8 cellular contexts compared by ENCODE assay signal in genomic region chr11:66429983-66430602, GRCh38. TPM values are rescaled to one million over a fixed set of nuclear protein-coding genes. Genes with fewer than 3 reads are reported as not detected.
DNase-seq lines count a peak whose midpoint lies in the region; ATAC-seq and TF ChIP-seq lines count a peak whose summit lies in the region.

No MANE protein-coding gene starts in this region.

- peak; percentile 78 for DNase-seq in ELR (ENCODE audit: low read depth)
- DNase-seq in NCI-H1105 (lab: John Stamatoyannopoulos, UW) = peak; percentile 71
- DNase-seq in T-cell = peak; percentile 14 to 70 (median 59)
- DNase-seq in adrenal gland = peak; percentile 68 to 92 (median 86)
- peak; percentile 82 for DNase-seq in left ventricle myocardium superior
- DNase-seq in sigmoid colon = peak; percentile 90
- no peak for DNase-seq in GOT3 (lab: John Stamatoyannopoulos, UW)

- peaks cover 14% of the 10 kb centered on the region for H3K36me3 Mint-ChIP-seq in T-cell

- intact Hi-C loops in adrenal gland (cut with DNase I) = loop anchor here in 1 of 2 donors (2.0 kb wide), 1 partner anchor 21 kb away; no protein-coding TSS in a partner anchor
- intact Hi-C loops in left ventricle myocardium superior (cut with micrococcal nuclease) = no loop called here
- intact Hi-C loops in sigmoid colon (cut with DNase I) = loop anchor here (1.0 kb wide), 1 partner anchor 22 kb away; no protein-coding TSS in a partner anchor

- no peak for TF ChIP-seq POLR2A in adrenal gland (IDR thresholded peaks at IDR 0.05)
- no peak for TF ChIP-seq POLR2A in sigmoid colon (IDR thresholded peaks at IDR 0.05)

- H3K4me1 ChIP-seq in adrenal gland (replicated peaks in 1 of 2) (no peaks in the 10 kb centered on the region), sigmoid colon (no peaks in the 10 kb centered on the region)

- H3K27me3 Mint-ChIP-seq in T-cell = no peaks in the 10 kb centered on the region

- H3K27ac Mint-ChIP-seq in T-cell = no peak overlapping the region

- H3K4me3 ChIP-seq in adrenal gland = no peak overlapping the region
- no peak overlapping the region for H3K4me3 ChIP-seq in sigmoid colon

- H3K36me3 ChIP-seq in adrenal gland (replicated peaks in 1 of 2) = peaks cover 0 to 2% of the 10 kb centered on the region in 2 donors
- peaks cover 8 to 42% (median 15%) of the 10 kb centered on the region in 4 donors for H3K36me3 ChIP-seq in sigmoid colon

- H3K27me3 ChIP-seq in adrenal gland (peaks cover 4% of the 10 kb centered on the region), sigmoid colon (no peaks in the 10 kb centered on the region)

- H3K27ac ChIP-seq in adrenal gland (no peak overlapping the region), sigmoid colon (no peak overlapping the region)

- peaks cover 0 to 2% (median 0%) of the 10 kb centered on the region in 3 donors for H3K4me1 Mint-ChIP-seq in T-cell

- peak; percentile 79 to 91 (median 85) for TF ChIP-seq CTCF in adrenal gland (IDR thresholded peaks at IDR 0.05)
- peak; percentile 76 to 81 (median 80) for TF ChIP-seq CTCF in sigmoid colon (IDR thresholded peaks at IDR 0.05)

- H3K4me3 Mint-ChIP-seq in T-cell = no peak overlapping the region

- WGBS in adrenal gland, 4 donors = 23 to 29% (median 25%) methylated on average over 9 of the region's 9 CpGs
- WGBS in sigmoid colon, 2 donors = 36 to 41% methylated on average over 9 of the region's 9 CpGs

- POLR2A ChIA-PET in T-cell (lab: Charles Lee) = no interaction called here

- no peaks in the 10 kb centered on the region for H3K9me3 ChIP-seq in adrenal gland (replicated peaks in 1 of 3)
- H3K9me3 ChIP-seq in sigmoid colon = no peaks in the 10 kb centered on the region

- peak; percentile 54 to 79 (median 68) for ATAC-seq in T-cell (replicated peaks in 1 of 4)
- peak; percentile 87 for ATAC-seq in left ventricle myocardium superior
- no peak for ATAC-seq in HG03520 (IDR thresholded peaks at IDR 0.05; ENCODE audit: unreplicated experiment)

- TF ChIP-seq EP300 in sigmoid colon (IDR thresholded peaks at IDR 0.05) = no peak

- CTCF ChIA-PET in T-cell (lab: Charles Lee) = interaction anchor here (0.7 to 1.0 kb wide), 3 partner anchors 36 to 54 kb away, joined by 5 to 6 read pairs (median 6); partner anchors contain the start of gene PELI3 (in 2 of the 2)

- no peaks in the 10 kb centered on the region for H3K9me3 Mint-ChIP-seq in T-cell

RNA-seq across cellular contexts. Expression of gene MRPL11, which starts 8.6 kb away (rescaled TPM):
- 10 to 100 TPM; 23.5 to 29.4 (median 27.2) TPM for total RNA-seq in T-cell
- total RNA-seq in adrenal gland = 10 to 100 TPM; 27.7 to 42.2 (median 32.7) TPM
- polyA plus RNA-seq in adrenal gland = 10 to 100 TPM; 22.3 to 40.6 (median 27.3) TPM
- total RNA-seq in left ventricle myocardium superior = 61.1 TPM
- total RNA-seq in sigmoid colon = 10 to 100 TPM; 54.2 to 77.8 (median 61.3) TPM
- polyA plus RNA-seq in sigmoid colon = 100 to 1,000 TPM in 1 of 3 donors, 10 to 100 TPM in 2; 60.6 to 110 (median 70.3) TPM

RNA-seq across cellular contexts. Expression of gene NPAS4, which starts 9.3 kb away (rescaled TPM):
- not detected for total RNA-seq in T-cell
- under 1 TPM in 2 of 8 donors, not detected in 6; 0.47 to 0.55 TPM for total RNA-seq in adrenal gland
- under 1 TPM; 0.24 to 0.72 (median 0.26) TPM for polyA plus RNA-seq in adrenal gland
- total RNA-seq in left ventricle myocardium superior = not detected
- total RNA-seq in sigmoid colon = 1 to 10 TPM in 1 of 4 donors, under 1 TPM in 3; 0.49 to 2.5 (median 0.83) TPM
- under 1 TPM in 1 of 3 donors, not detected in 2; 0.19 TPM for polyA plus RNA-seq in sigmoid colon

RNA-seq across cellular contexts. Expression of gene PELI3, which starts 36.6 kb away (rescaled TPM):
- total RNA-seq in T-cell (10 to 100 TPM; 12.9 to 22.0 (median 13.8) TPM), adrenal gland (10 to 100 TPM; 15.2 to 34.3 (median 21.8) TPM), left ventricle myocardium superior (10.9 TPM), sigmoid colon (10 to 100 TPM; 16.9 to 26.4 (median 23.0) TPM)
- polyA plus RNA-seq in adrenal gland (10 to 100 TPM in 2 of 3 donors, 1 to 10 TPM in 1; 6.4 to 24.5 (median 13.0) TPM), sigmoid colon (1 to 10 TPM; 5.0 to 6.0 (median 5.3) TPM)

RNA-seq across cellular contexts. Expression of gene DPP3, which starts 50.1 kb away (rescaled TPM):
- total RNA-seq in T-cell (10 to 100 TPM; 20.7 to 34.6 (median 29.5) TPM), adrenal gland (10 to 100 TPM; 25.5 to 52.2 (median 39.4) TPM), left ventricle myocardium superior (9.7 TPM), sigmoid colon (10 to 100 TPM in 1 of 4 donors, 1 to 10 TPM in 3; 5.1 to 15.5 (median 9.4) TPM)
- polyA plus RNA-seq in adrenal gland (10 to 100 TPM; 23.6 to 27.2 (median 24.3) TPM), sigmoid colon (10 to 100 TPM; 33.0 to 86.5 (median 66.6) TPM)

RNA-seq across cellular contexts. Expression of gene SLC29A2, which starts 58.5 kb away (rescaled TPM):
- total RNA-seq in T-cell (10 to 100 TPM in 3 of 5 donors, 1 to 10 TPM in 2; 8.5 to 14.7 (median 14.4) TPM), adrenal gland (1 to 10 TPM in 5 of 8 donors, under 1 TPM in 2, not detected in 1; 0.84 to 2.3 (median 1.1) TPM), left ventricle myocardium superior (22.6 TPM), sigmoid colon (under 1 TPM; 0.41 to 0.99 (median 0.63) TPM)
- polyA plus RNA-seq in adrenal gland (1 to 10 TPM in 2 of 3 donors, under 1 TPM in 1; 0.48 to 4.7 (median 4.5) TPM), sigmoid colon (10 to 100 TPM in 1 of 3 donors, 1 to 10 TPM in 2; 2.4 to 28.0 (median 2.5) TPM)
